ENCODE assay signal across 11 cellular contexts in genomic region chr15:99365232-99365631, GRCh38.
A peak's percentile ranks its signal among the peaks of the same experiment; 100 is the strongest.
DNase-seq lines count a peak whose midpoint lies in the region; ATAC-seq and TF ChIP-seq lines count a peak whose summit lies in the region.
"Had no signal": no experiment of that assay in that cellular context is flagged by ENCODE, and none has a peak within 500 bp of the region (broad histone marks: within the 10 kb centered on the region; RNA-seq: fewer than 3 reads in every experiment).

No MANE protein-coding gene starts in this region.

- H3K4me3 ChIP-seq in right atrium auricular region: no peak overlapping the region
- H3K4me3 ChIP-seq: SK-N-MC had no signal

- peaks cover 0 to 15% of the 10 kb centered on the region in 2 donors for H3K9me3 ChIP-seq in right atrium auricular region

- H3K27me3 ChIP-seq in right atrium auricular region: no peaks in the 10 kb centered on the region

- no peak for TF ChIP-seq CTCF in right atrium auricular region (IDR thresholded peaks at IDR 0.05)

- H3K36me3 ChIP-seq in right atrium auricular region: no peaks in the 10 kb centered on the region

- DNase-seq in MV-4-11 (lab: John Stamatoyannopoulos, UW) (peak; percentile 41), right atrium auricular region (ENCODE audit: low spot score) (no peak), NCI-H748 (lab: John Stamatoyannopoulos, UW; ENCODE audit: unreplicated experiment) (no peak), NCI-H2029 (lab: John Stamatoyannopoulos, UW) (no peak)
- no peak for DNase-seq in stimulated activated CD4-positive, alpha-beta T cell treated with anti-CD3 and anti-CD28 coated beads, Interleukin-4, amount 100 ng/mL, for 1 hour
- DNase-seq: C1 segment of cervical spinal cord, NCI-H446 had no signal

- no peak overlapping the region for H3K27ac ChIP-seq in right atrium auricular region
- H3K27ac ChIP-seq: SK-N-MC had no signal

- peak; percentile 87 for ATAC-seq in GM18498 (IDR thresholded peaks at IDR 0.05; ENCODE audit: unreplicated experiment)
- peak; percentile 83 for ATAC-seq in GM19463 (IDR thresholded peaks at IDR 0.05; ENCODE audit: unreplicated experiment)
- peak; percentile 67 for ATAC-seq in HG02970 (IDR thresholded peaks at IDR 0.05; ENCODE audit: low FRiP score, unreplicated experiment)

- H3K4me1 ChIP-seq in right atrium auricular region: no peaks in the 10 kb centered on the region
